Comparison of ENCODE assay signal across 1 cellular context in genomic region chr12:67650528-67651379, GRCh38.
TF ChIP-seq lines count a peak whose summit lies in the region.

No MANE protein-coding gene starts in this region.

TF ChIP-seq in SK-N-SH treated with all-trans-retinoic acid at 6 μM for 48 hours, 23 proteins besides CTCF, POLR2A, EP300 and RAD21 (continued from another document):
- TF ChIP-seq ZNF565 (CRISPR knock-in tag; conservative IDR thresholded peaks at IDR 0.05; ENCODE audit: low read depth) (no peak), PPARA (CRISPR knock-in tag; IDR thresholded peaks at IDR 0.05; ENCODE audit: borderline replicate concordance) (no peak), ARNTL (CRISPR knock-in tag; IDR thresholded peaks at IDR 0.05; ENCODE audit: borderline replicate concordance, low read depth) (no peak), ZNF8 (CRISPR knock-in tag; IDR thresholded peaks at IDR 0.05) (no peak), CSRNP3 (CRISPR knock-in tag; IDR thresholded peaks at IDR 0.05) (no peak)
TF ChIP-seq in SK-N-SH treated with all-trans-retinoic acid at 6 μM for 48 hours: peak in this region for 0.
